Comparison of ENCODE assay signal across 19 cellular contexts in genomic region chr2:230174466-230174865, GRCh38. TPM values are rescaled to one million over a fixed set of nuclear protein-coding genes. Genes with fewer than 3 reads are reported as not detected.
DNase-seq lines count a peak whose midpoint lies in the region; ATAC-seq and TF ChIP-seq lines count a peak whose summit lies in the region.
"Had no signal": no experiment of that assay in that cellular context is flagged by ENCODE, and none has a peak within 500 bp of the region (broad histone marks: within the 10 kb centered on the region; RNA-seq: fewer than 3 reads in every experiment).

No MANE protein-coding gene starts in this region.

- TF ChIP-seq CTCF in gastroesophageal sphincter (IDR thresholded peaks at IDR 0.05), result no peak

- no peak overlapping the region for H3K27ac ChIP-seq in naive thymus-derived CD4-positive, alpha-beta T cell (ENCODE audit: low read depth, low read length)
- no peak overlapping the region for H3K27ac ChIP-seq in caudate nucleus (ENCODE audit: low read depth, low read length)
- H3K27ac ChIP-seq in gastroesophageal sphincter, result no peak overlapping the region

- POLR2A ChIA-PET in naive thymus-derived CD4-positive, alpha-beta T cell (lab: Charles Lee), result no interaction called here

- 100% methylated on average over 1 to 2 of the region's 7 CpGs for WGBS in gastroesophageal sphincter (ENCODE audit: low coverage in 1 of 2), 2 donors

- CTCF ChIA-PET in naive thymus-derived CD4-positive, alpha-beta T cell (lab: Charles Lee), result no interaction called here

- H3K4me3 ChIP-seq in naive thymus-derived CD4-positive, alpha-beta T cell (ENCODE audit: low read length), result no peak overlapping the region
- H3K4me3 ChIP-seq in gastroesophageal sphincter, result no peak overlapping the region
- H3K4me3 ChIP-seq: GM12878 had no signal

- peaks cover 18 to 93% (median 38%) of the 10 kb centered on the region in 3 experiments for H3K36me3 ChIP-seq in naive thymus-derived CD4-positive, alpha-beta T cell (ENCODE audit: control insufficient read depth in 2 of 3, insufficient read depth in 3 of 3, low read length in 3 of 3)
- H3K36me3 ChIP-seq in gastroesophageal sphincter, result peaks cover 0 to 86% of the 10 kb centered on the region in 2 donors
- H3K36me3 ChIP-seq: BE2C had no signal

- intact Hi-C loops in naive thymus-derived CD4-positive, alpha-beta T cell (cut with micrococcal nuclease), result loop anchor here in 1 of 2 donors (10.0 kb wide), 1 partner anchor 440 kb away; no protein-coding TSS in a partner anchor

- no peaks in the 10 kb centered on the region for H3K27me3 ChIP-seq in naive thymus-derived CD4-positive, alpha-beta T cell (ENCODE audit: control insufficient read depth in 2 of 2, insufficient read depth in 2 of 2, low read length in 2 of 2)
- H3K27me3 ChIP-seq in gastroesophageal sphincter, result no peaks in the 10 kb centered on the region

- no peak for DNase-seq in activated T-cell treated with anti-CD3 and anti-CD28 coated beads, Interleukin-2, amount 50 U/mL, for 72 hours
- DNase-seq in activated T-cell treated with anti-CD3 and anti-CD28 coated beads, Interleukin-2, amount 50 U/mL, for 4 hours, result no peak
- DNase-seq in central memory CD8-positive, alpha-beta T cell (ENCODE audit: low spot score in 2 of 2), result no peak
- DNase-seq in naive thymus-derived CD4-positive, alpha-beta T cell, result no peak
- no peak for DNase-seq in stimulated activated naive B cell treated with anti-CD40 and anti-IgM and Interleukin-4, amounts not matched to agents 10 μg/mL and 1 μg/mL and 100 μg/mL, for 72 hours
- DNase-seq in caudate nucleus (lab: John Stamatoyannopoulos, UW), result no peak
- no peak for DNase-seq in NCI-H2107 (lab: John Stamatoyannopoulos, UW)
- DNase-seq: ACHN; BE2C; C1 segment of cervical spinal cord; Calu3; CD4-positive, alpha-beta memory T cell; DMS79 treated with DMSO at 0.1 percent for 48 hours; GF-D8; H9 had no signal

- H3K9me3 ChIP-seq in naive thymus-derived CD4-positive, alpha-beta T cell (ENCODE audit: control insufficient read depth in 2 of 3, low read length in 3 of 3), result no peaks in the 10 kb centered on the region
- H3K9me3 ChIP-seq in gastroesophageal sphincter, result no peaks in the 10 kb centered on the region
- H3K9me3 ChIP-seq: BE2C had no signal

- peaks cover 0 to 12% of the 10 kb centered on the region in 2 donors for H3K4me1 ChIP-seq in naive thymus-derived CD4-positive, alpha-beta T cell (ENCODE audit: control insufficient read depth in 2 of 2, insufficient read depth in 2 of 2, low read length in 2 of 2)
- no peaks in the 10 kb centered on the region for H3K4me1 ChIP-seq in gastroesophageal sphincter
- H3K4me1 ChIP-seq: BE2C had no signal

- H3K4me3 Mint-ChIP-seq in activated T-cell treated with anti-CD3 and anti-CD28 coated beads, Interleukin-2, amount 50 U/mL, for 72 hours, result no peak overlapping the region
- no peak overlapping the region for H3K4me3 Mint-ChIP-seq in activated T-cell treated with anti-CD3 and anti-CD28 coated beads, Interleukin-2, amount 50 U/mL, for 4 hours
- H3K4me3 Mint-ChIP-seq in central memory CD8-positive, alpha-beta T cell, result no peak overlapping the region
- no peak overlapping the region for H3K4me3 Mint-ChIP-seq in naive thymus-derived CD4-positive, alpha-beta T cell
- H3K4me3 Mint-ChIP-seq in stimulated activated naive B cell treated with anti-CD40 and anti-IgM and Interleukin-4, amounts not matched to agents 10 μg/mL and 1 μg/mL and 100 μg/mL, for 72 hours, result no peak overlapping the region
- H3K4me3 Mint-ChIP-seq: CD4-positive, alpha-beta memory T cell; H9; IgD-negative memory B cell had no signal

- H3K9me3 Mint-ChIP-seq in activated T-cell treated with anti-CD3 and anti-CD28 coated beads, Interleukin-2, amount 50 U/mL, for 72 hours, result no peaks in the 10 kb centered on the region
- no peaks in the 10 kb centered on the region for H3K9me3 Mint-ChIP-seq in activated T-cell treated with anti-CD3 and anti-CD28 coated beads, Interleukin-2, amount 50 U/mL, for 4 hours
- H3K9me3 Mint-ChIP-seq in central memory CD8-positive, alpha-beta T cell, result no peaks in the 10 kb centered on the region
- H3K9me3 Mint-ChIP-seq in naive thymus-derived CD4-positive, alpha-beta T cell, result no peaks in the 10 kb centered on the region
- no peaks in the 10 kb centered on the region for H3K9me3 Mint-ChIP-seq in stimulated activated naive B cell treated with anti-CD40 and anti-IgM and Interleukin-4, amounts not matched to agents 10 μg/mL and 1 μg/mL and 100 μg/mL, for 72 hours
- H3K9me3 Mint-ChIP-seq: CD4-positive, alpha-beta memory T cell; H9; IgD-negative memory B cell had no signal

- TF ChIP-seq EP300 in gastroesophageal sphincter (IDR thresholded peaks at IDR 0.05), result no peak

- H3K4me1 Mint-ChIP-seq in activated T-cell treated with anti-CD3 and anti-CD28 coated beads, Interleukin-2, amount 50 U/mL, for 72 hours (ENCODE audit: low read depth), result peaks cover 15% of the 10 kb centered on the region
- H3K4me1 Mint-ChIP-seq in activated T-cell treated with anti-CD3 and anti-CD28 coated beads, Interleukin-2, amount 50 U/mL, for 4 hours (ENCODE audit: low read depth), result peaks cover 8% of the 10 kb centered on the region
- no peaks in the 10 kb centered on the region for H3K4me1 Mint-ChIP-seq in central memory CD8-positive, alpha-beta T cell
- peaks cover 4 to 20% (median 13%) of the 10 kb centered on the region in 7 donors for H3K4me1 Mint-ChIP-seq in naive thymus-derived CD4-positive, alpha-beta T cell
- H3K4me1 Mint-ChIP-seq in stimulated activated naive B cell treated with anti-CD40 and anti-IgM and Interleukin-4, amounts not matched to agents 10 μg/mL and 1 μg/mL and 100 μg/mL, for 72 hours, result no peaks in the 10 kb centered on the region

- H3K36me3 Mint-ChIP-seq in activated T-cell treated with anti-CD3 and anti-CD28 coated beads, Interleukin-2, amount 50 U/mL, for 72 hours (ENCODE audit: insufficient read depth in 2 of 2), result peaks cover 2 to 35% of the 10 kb centered on the region in 2 donors
- H3K36me3 Mint-ChIP-seq in activated T-cell treated with anti-CD3 and anti-CD28 coated beads, Interleukin-2, amount 50 U/mL, for 4 hours (ENCODE audit: insufficient read depth), result peaks cover 47% of the 10 kb centered on the region
- H3K36me3 Mint-ChIP-seq in central memory CD8-positive, alpha-beta T cell (ENCODE audit: insufficient read depth), result peaks cover 57% of the 10 kb centered on the region
- H3K36me3 Mint-ChIP-seq in naive thymus-derived CD4-positive, alpha-beta T cell, result peaks cover 25 to 78% (median 64%) of the 10 kb centered on the region in 5 donors
- H3K36me3 Mint-ChIP-seq in stimulated activated naive B cell treated with anti-CD40 and anti-IgM and Interleukin-4, amounts not matched to agents 10 μg/mL and 1 μg/mL and 100 μg/mL, for 72 hours, result peaks cover 63 to 68% of the 10 kb centered on the region in 2 donors

- ATAC-seq in activated T-cell treated with anti-CD3 and anti-CD28 coated beads, Interleukin-2, amount 50 U/mL, for 72 hours (replicated peaks in 1 of 2), result no peak
- no peak for ATAC-seq in activated T-cell treated with anti-CD3 and anti-CD28 coated beads, Interleukin-2, amount 50 U/mL, for 4 hours
- no peak for ATAC-seq in central memory CD8-positive, alpha-beta T cell (replicated peaks; ENCODE audit: extremely low read depth, poor library complexity, severe bottlenecking)
- no peak for ATAC-seq in naive thymus-derived CD4-positive, alpha-beta T cell
- no peak for ATAC-seq in stimulated activated naive B cell treated with anti-CD40 and anti-IgM and Interleukin-4, amounts not matched to agents 10 μg/mL and 1 μg/mL and 100 μg/mL, for 72 hours (replicated peaks)
- no peak for ATAC-seq in gastroesophageal sphincter
- ATAC-seq: GM12878, HepG2 had no signal

- no peak for TF ChIP-seq POLR2A in gastroesophageal sphincter (IDR thresholded peaks at IDR 0.05)

- H3K27ac Mint-ChIP-seq in activated T-cell treated with anti-CD3 and anti-CD28 coated beads, Interleukin-2, amount 50 U/mL, for 72 hours, result peak overlapping the region; percentile 48
- H3K27ac Mint-ChIP-seq in central memory CD8-positive, alpha-beta T cell (ENCODE audit: low read depth), result peak overlapping the region; percentile 38
- H3K27ac Mint-ChIP-seq in naive thymus-derived CD4-positive, alpha-beta T cell, result peak overlapping the region in 5 of 9 donors; percentile 8 to 62 (median 31)
- H3K27ac Mint-ChIP-seq in stimulated activated naive B cell treated with anti-CD40 and anti-IgM and Interleukin-4, amounts not matched to agents 10 μg/mL and 1 μg/mL and 100 μg/mL, for 72 hours, result peak overlapping the region; percentile 81
- H3K27ac Mint-ChIP-seq: IgD-negative memory B cell had no signal

- H3K27me3 Mint-ChIP-seq in activated T-cell treated with anti-CD3 and anti-CD28 coated beads, Interleukin-2, amount 50 U/mL, for 72 hours (ENCODE audit: low read depth), result no peaks in the 10 kb centered on the region
- H3K27me3 Mint-ChIP-seq in activated T-cell treated with anti-CD3 and anti-CD28 coated beads, Interleukin-2, amount 50 U/mL, for 4 hours (ENCODE audit: low read depth), result no peaks in the 10 kb centered on the region
- H3K27me3 Mint-ChIP-seq in central memory CD8-positive, alpha-beta T cell, result no peaks in the 10 kb centered on the region
- H3K27me3 Mint-ChIP-seq in naive thymus-derived CD4-positive, alpha-beta T cell, result no peaks in the 10 kb centered on the region
- no peaks in the 10 kb centered on the region for H3K27me3 Mint-ChIP-seq in stimulated activated naive B cell treated with anti-CD40 and anti-IgM and Interleukin-4, amounts not matched to agents 10 μg/mL and 1 μg/mL and 100 μg/mL, for 72 hours
- H3K27me3 Mint-ChIP-seq: CD4-positive, alpha-beta memory T cell; IgD-negative memory B cell had no signal

RNA-seq across cellular contexts. Expression of gene SP110, which starts 45.3 kb away (rescaled TPM):
- total RNA-seq in activated T-cell treated with anti-CD3 and anti-CD28 coated beads, Interleukin-2, amount 50 U/mL, for 72 hours, result 100 to 1,000 TPM; 118 to 128 TPM
- total RNA-seq in activated T-cell treated with anti-CD3 and anti-CD28 coated beads, Interleukin-2, amount 50 U/mL, for 4 hours, result 10 to 100 TPM; 47.9 to 55.0 (median 49.1) TPM
- 100 to 1,000 TPM in 4 of 5 experiments, 10 to 100 TPM in 1; 97.5 to 182 (median 117) TPM for total RNA-seq in naive thymus-derived CD4-positive, alpha-beta T cell
- polyA plus RNA-seq in naive thymus-derived CD4-positive, alpha-beta T cell, result 100 to 1,000 TPM in 1 of 2 donors, 10 to 100 TPM in 1; 89.8 to 101 TPM
- total RNA-seq in gastroesophageal sphincter, result 10 to 100 TPM; 16.3 to 37.5 (median 19.2) TPM

RNA-seq across cellular contexts. Expression of gene SP140, which starts 51.1 kb away (rescaled TPM):
- 100 to 1,000 TPM; 102 to 109 TPM for total RNA-seq in activated T-cell treated with anti-CD3 and anti-CD28 coated beads, Interleukin-2, amount 50 U/mL, for 72 hours
- total RNA-seq in activated T-cell treated with anti-CD3 and anti-CD28 coated beads, Interleukin-2, amount 50 U/mL, for 4 hours, result 10 to 100 TPM; 38.4 to 50.6 (median 43.9) TPM
- 100 to 1,000 TPM in 1 of 5 experiments, 10 to 100 TPM in 4; 34.5 to 120 (median 45.2) TPM for total RNA-seq in naive thymus-derived CD4-positive, alpha-beta T cell
- polyA plus RNA-seq in naive thymus-derived CD4-positive, alpha-beta T cell, result 10 to 100 TPM; 11.3 to 13.0 TPM
- total RNA-seq in gastroesophageal sphincter, result 1 to 10 TPM in 2 of 4 donors, under 1 TPM in 1, not detected in 1; 0.92 to 2.3 (median 2.0) TPM

Comparison
In these comparisons a context has a peak if more than half of its experiments do, and no peak if none do; other contexts are left out.
1. H3K27ac Mint-ChIP-seq: peak in every context shown above with its lines; median percentile 81 in stimulated activated naive B cell treated with anti-CD40 and anti-IgM and Interleukin-4, amounts not matched to agents 10 μg/mL and 1 μg/mL and 100 μg/mL, for 72 hours; 48 in activated T-cell treated with anti-CD3 and anti-CD28 coated beads, Interleukin-2, amount 50 U/mL, for 72 hours; 38 in central memory CD8-positive, alpha-beta T cell; 31 in naive thymus-derived CD4-positive, alpha-beta T cell.
2. RNA of gene SP140, which starts 51.1 kb away (total RNA-seq): 102 to 109 TPM in activated T-cell treated with anti-CD3 and anti-CD28 coated beads, Interleukin-2, amount 50 U/mL, for 72 hours, 34.5 to 120 TPM in naive thymus-derived CD4-positive, alpha-beta T cell and 38.4 to 50.6 TPM in activated T-cell treated with anti-CD3 and anti-CD28 coated beads, Interleukin-2, amount 50 U/mL, for 4 hours; 0.92 to 2.3 TPM in gastroesophageal sphincter; every median in the first group is over 10 times any median in the second.